ENCODE assay signal across 8 cellular contexts in the genomic region with DNA sequence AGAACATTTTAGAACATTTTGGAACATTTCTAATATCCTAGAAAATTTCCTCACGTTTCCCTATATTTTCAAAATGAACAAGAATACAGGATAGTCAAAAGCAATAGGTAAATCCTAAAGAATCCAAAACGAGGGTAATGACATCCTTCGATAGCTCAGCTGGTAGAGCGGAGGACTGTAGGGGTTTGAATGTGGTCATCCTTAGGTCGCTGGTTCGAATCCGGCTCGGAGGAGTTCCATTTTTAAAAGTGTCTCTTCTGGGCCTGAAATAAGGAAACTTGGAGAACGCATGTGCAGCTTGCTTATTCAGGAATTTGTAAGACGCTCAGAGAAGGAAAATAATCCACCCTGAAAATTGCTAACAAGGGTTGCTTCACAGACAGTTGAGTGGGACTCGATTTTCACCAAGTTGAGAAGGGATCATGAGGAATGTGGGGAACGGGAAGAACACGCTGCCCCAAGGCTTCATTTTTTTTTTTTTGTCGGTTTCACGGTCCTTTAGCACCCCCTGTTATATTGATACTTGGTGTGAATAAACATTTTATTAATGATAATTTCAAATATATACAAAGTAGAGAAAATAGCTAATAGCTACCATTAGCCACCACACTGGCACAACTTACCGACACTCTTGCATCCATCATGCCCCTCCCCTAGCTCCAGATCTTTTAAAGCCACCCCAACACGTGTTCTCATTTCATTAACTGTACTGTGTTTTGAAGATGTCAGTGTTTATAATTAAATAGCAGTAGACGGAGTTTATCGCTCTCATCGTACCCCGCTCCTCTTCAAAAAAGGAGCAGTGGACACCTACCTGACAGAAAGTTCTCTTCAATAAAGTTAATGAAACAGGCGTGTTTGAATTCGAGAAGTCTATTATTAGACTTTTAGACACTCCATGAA. TPM values are rescaled to one million over a fixed set of nuclear protein-coding genes. Genes with fewer than 3 reads are reported as not detected.
DNase-seq lines count a peak whose midpoint lies in the region; ATAC-seq lines count a peak whose summit lies in the region.

No MANE protein-coding gene starts in this region.

- no peak for ATAC-seq in right cardiac atrium
- no peak for ATAC-seq in HG03175 (IDR thresholded peaks at IDR 0.05; ENCODE audit: unreplicated experiment)

- CTCF ChIA-PET in activated CD4-positive, alpha-beta memory T cell treated with anti-CD3 and anti-CD28 coated beads for 36 hours (lab: Charles Lee), result interaction anchor here (0.6 to 6.2 kb wide), 33 partner anchors 9 to 1103 kb away, joined by 3 to 179 read pairs (median 4); partner anchors contain the start of genes HMGN4 and ZNF322

- H3K4me1 ChIP-seq in right cardiac atrium (ENCODE audit: control insufficient read depth, insufficient read depth, low read length), result peaks cover 2% of the 10 kb centered on the region

- H3K9me3 ChIP-seq in MG63, result no peaks in the 10 kb centered on the region
- no peaks in the 10 kb centered on the region for H3K9me3 ChIP-seq in right cardiac atrium (ENCODE audit: control insufficient read depth, low read length)

- H3K27me3 Mint-ChIP-seq in activated CD4-positive, alpha-beta memory T cell treated with anti-CD3 and anti-CD28 coated beads for 36 hours, result peaks cover 26% of the 10 kb centered on the region
- peaks cover 41% of the 10 kb centered on the region for H3K27me3 Mint-ChIP-seq in activated T-helper 2 cell treated with anti-CD3 and anti-CD28 coated beads, Interferon-gamma antibody, Interleukin-2, Interleukin-4, amounts not matched to agents 10 μg/mL and 5 μg/mL and 100 μg/mL, durations not matched to agents 14 hours and 24 hours and 36 hours (ENCODE audit: low read depth)

- 22% methylated on average over 23 of the region's 23 CpGs for WGBS in right cardiac atrium

- H3K9me3 Mint-ChIP-seq in activated CD4-positive, alpha-beta memory T cell treated with anti-CD3 and anti-CD28 coated beads for 36 hours, result no peaks in the 10 kb centered on the region
- H3K9me3 Mint-ChIP-seq in activated T-helper 2 cell treated with anti-CD3 and anti-CD28 coated beads, Interferon-gamma antibody, Interleukin-2, Interleukin-4, amounts not matched to agents 10 μg/mL and 5 μg/mL and 100 μg/mL, durations not matched to agents 14 hours and 24 hours and 36 hours, result no peaks in the 10 kb centered on the region

- peaks cover 2% of the 10 kb centered on the region for H3K36me3 ChIP-seq in MG63

- H3K4me1 Mint-ChIP-seq in activated CD4-positive, alpha-beta memory T cell treated with anti-CD3 and anti-CD28 coated beads for 36 hours (ENCODE audit: low read depth), result peaks cover 30% of the 10 kb centered on the region
- H3K4me1 Mint-ChIP-seq in activated T-helper 2 cell treated with anti-CD3 and anti-CD28 coated beads, Interferon-gamma antibody, Interleukin-2, Interleukin-4, amounts not matched to agents 10 μg/mL and 5 μg/mL and 100 μg/mL, durations not matched to agents 14 hours and 24 hours and 36 hours (ENCODE audit: low read depth), result peaks cover 24% of the 10 kb centered on the region

- H3K27ac ChIP-seq in right cardiac atrium (ENCODE audit: low read length), result no peak overlapping the region

- H3K4me3 ChIP-seq in MG63 (peak overlapping the region; percentile 72), right cardiac atrium (ENCODE audit: low read length) (peak overlapping the region; percentile 50)

- H3K4me3 Mint-ChIP-seq in activated CD4-positive, alpha-beta memory T cell treated with anti-CD3 and anti-CD28 coated beads for 36 hours, result peak overlapping the region; percentile 21
- no peak overlapping the region for H3K4me3 Mint-ChIP-seq in activated T-helper 2 cell treated with anti-CD3 and anti-CD28 coated beads, Interferon-gamma antibody, Interleukin-2, Interleukin-4, amounts not matched to agents 10 μg/mL and 5 μg/mL and 100 μg/mL, durations not matched to agents 14 hours and 24 hours and 36 hours (ENCODE audit: low read depth)

- POLR2A ChIA-PET in activated CD4-positive, alpha-beta memory T cell treated with anti-CD3 and anti-CD28 coated beads for 36 hours (lab: Charles Lee), result interaction anchor here (0.6 to 1.5 kb wide), 8 partner anchors 22 to 575 kb away, joined by 3 to 9 read pairs (median 4); partner anchors contain the start of gene HMGN4

- peaks cover 16% of the 10 kb centered on the region for H3K36me3 Mint-ChIP-seq in activated CD4-positive, alpha-beta memory T cell treated with anti-CD3 and anti-CD28 coated beads for 36 hours
- peaks cover 24% of the 10 kb centered on the region for H3K36me3 Mint-ChIP-seq in activated T-helper 2 cell treated with anti-CD3 and anti-CD28 coated beads, Interferon-gamma antibody, Interleukin-2, Interleukin-4, amounts not matched to agents 10 μg/mL and 5 μg/mL and 100 μg/mL, durations not matched to agents 14 hours and 24 hours and 36 hours (ENCODE audit: low read depth)

- intact Hi-C loops in activated CD4-positive, alpha-beta memory T cell treated with anti-CD3 and anti-CD28 coated beads for 36 hours (cut with micrococcal nuclease), result loop anchor here (1.0 to 10.0 kb wide), 5 partner anchors 23 to 1300 kb away; partner anchors contain the start of gene HMGN4
- intact Hi-C loops in right cardiac atrium (cut with DNase I), result loop anchor here (5.0 to 10.0 kb wide), 3 partner anchors 250 to 570 kb away; a partner anchor contains a TSS
- intact Hi-C loops in activated T-helper 2 cell treated with anti-CD3 and anti-CD28 coated beads, Interferon-gamma antibody, Interleukin-2, Interleukin-4, amounts not matched to agents 10 μg/mL and 5 μg/mL and 100 μg/mL, durations not matched to agents 14 hours and 24 hours and 36 hours (cut with micrococcal nuclease), result loop anchor here (1.0 to 10.0 kb wide), 6 partner anchors 23 to 880 kb away; partner anchors contain the start of gene ZNF184

- H3K27ac Mint-ChIP-seq in activated CD4-positive, alpha-beta memory T cell treated with anti-CD3 and anti-CD28 coated beads for 36 hours, result peak overlapping the region; percentile 40
- H3K27ac Mint-ChIP-seq in activated T-helper 2 cell treated with anti-CD3 and anti-CD28 coated beads, Interferon-gamma antibody, Interleukin-2, Interleukin-4, amounts not matched to agents 10 μg/mL and 5 μg/mL and 100 μg/mL, durations not matched to agents 14 hours and 24 hours and 36 hours, result no peak overlapping the region

- H3K27me3 ChIP-seq in MG63 (no peaks in the 10 kb centered on the region), right cardiac atrium (ENCODE audit: control insufficient read depth, insufficient read depth) (no peaks in the 10 kb centered on the region)

- DNase-seq in ELR (ENCODE audit: low read depth), result peak; percentile 93
- DNase-seq in MG63, result peak; percentile 51
- peak; percentile 72 for DNase-seq in activated CD4-positive, alpha-beta memory T cell treated with anti-CD3 and anti-CD28 coated beads for 36 hours
- DNase-seq in right cardiac atrium, result no peak
- DNase-seq in stimulated activated CD4-positive, alpha-beta T cell treated with anti-CD3 and anti-CD28 coated beads, Interleukin-4, amount 100 ng/mL, for 24 hours, result peak; percentile 58
- no peak for DNase-seq in iPS-NIHi7 (ENCODE audit: extremely low spot score)
- DNase-seq in activated T-helper 2 cell treated with anti-CD3 and anti-CD28 coated beads, Interferon-gamma antibody, Interleukin-2, Interleukin-4, amounts not matched to agents 10 μg/mL and 5 μg/mL and 100 μg/mL, durations not matched to agents 14 hours and 24 hours and 36 hours (ENCODE audit: low spot score), result no peak

RNA-seq across cellular contexts. Expression of gene ABT1, which starts 1.8 kb away (rescaled TPM):
- total RNA-seq in MG63 (2014; rRNA removed; shearing (Covaris generic); ENCODE audit: low replicate concordance), result 21.8 and 22.6 TPM in 2 replicates
- total RNA-seq in activated CD4-positive, alpha-beta memory T cell treated with anti-CD3 and anti-CD28 coated beads for 36 hours, result 10 to 100 TPM; 22.6 to 22.7 TPM
- total RNA-seq in right cardiac atrium, result 1 to 10 TPM; 8.9 to 9.5 (median 9.3) TPM
- 9.2 TPM for polyA plus RNA-seq in right cardiac atrium
- total RNA-seq in activated T-helper 2 cell treated with anti-CD3 and anti-CD28 coated beads, Interferon-gamma antibody, Interleukin-2, Interleukin-4, amounts not matched to agents 10 μg/mL and 5 μg/mL and 100 μg/mL, durations not matched to agents 14 hours and 24 hours and 36 hours, result 28.2 and 29.9 TPM in 2 replicates

RNA-seq across cellular contexts. Expression of gene HMGN4, which starts 56.8 kb away (rescaled TPM):
- 70.7 and 71.8 TPM in 2 replicates for total RNA-seq in MG63 (2014; rRNA removed; shearing (Covaris generic); ENCODE audit: low replicate concordance)
- total RNA-seq in activated CD4-positive, alpha-beta memory T cell treated with anti-CD3 and anti-CD28 coated beads for 36 hours, result 10 to 100 TPM; 93.2 to 96.0 TPM
- 10 to 100 TPM; 34.6 to 42.9 (median 35.9) TPM for total RNA-seq in right cardiac atrium
- polyA plus RNA-seq in right cardiac atrium, result 20.1 TPM
- 92.2 and 99.4 TPM in 2 replicates for total RNA-seq in activated T-helper 2 cell treated with anti-CD3 and anti-CD28 coated beads, Interferon-gamma antibody, Interleukin-2, Interleukin-4, amounts not matched to agents 10 μg/mL and 5 μg/mL and 100 μg/mL, durations not matched to agents 14 hours and 24 hours and 36 hours

Comparison
In these comparisons a context has a peak if more than half of its experiments do, and no peak if none do; other contexts are left out.
1. DNase-seq: peak in ELR (single experiment), MG63 (single experiment), activated CD4-positive, alpha-beta memory T cell treated with anti-CD3 and anti-CD28 coated beads for 36 hours (single experiment) and stimulated activated CD4-positive, alpha-beta T cell treated with anti-CD3 and anti-CD28 coated beads, Interleukin-4, amount 100 ng/mL, for 24 hours (single experiment); none in right cardiac atrium (0 of 3), iPS-NIHi7 (single experiment) and activated T-helper 2 cell treated with anti-CD3 and anti-CD28 coated beads, Interferon-gamma antibody, Interleukin-2, Interleukin-4, amounts not matched to agents 10 μg/mL and 5 μg/mL and 100 μg/mL, durations not matched to agents 14 hours and 24 hours and 36 hours (single experiment).